ENCODE assay signal across 22 cellular contexts in the genomic region with DNA sequence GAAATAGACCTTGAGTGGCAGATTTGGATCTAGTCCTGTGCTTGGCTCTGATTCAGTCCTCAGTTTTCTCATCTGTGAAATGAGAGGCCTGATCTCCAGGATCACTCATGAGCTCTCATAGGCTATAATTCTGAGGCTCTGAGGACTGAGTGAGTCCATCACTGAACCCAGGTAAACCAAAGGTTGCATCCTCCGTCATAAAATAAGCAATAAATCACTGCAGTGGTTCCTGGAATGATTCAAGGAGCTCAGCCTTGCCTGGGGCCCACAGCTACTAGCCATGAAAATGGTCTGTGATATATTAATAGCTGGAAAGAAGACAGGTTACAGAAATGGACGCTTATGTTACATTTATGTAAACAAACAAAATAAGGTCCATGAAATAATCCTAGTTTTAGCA.
"Had no signal": no experiment of that assay in that cellular context is flagged by ENCODE, and none has a peak within 500 bp of the region (broad histone marks: within the 10 kb centered on the region; RNA-seq: fewer than 3 reads in every experiment).

No MANE protein-coding gene starts in this region.

- H3K4me3 Mint-ChIP-seq: effector memory CD8-positive, alpha-beta T cell; immature natural killer cell; neural progenitor cell; stimulated activated memory B cell treated with anti-CD40 and anti-IgM and Interleukin-4, amounts not matched to agents 10 μg/mL and 1 μg/mL and 100 μg/mL, for 72 hours had no signal

- H3K27me3 Mint-ChIP-seq: activated naive CD4-positive, alpha-beta T cell treated with anti-CD3 and anti-CD28 coated beads, Interleukin-2, amount 50 U/mL, for 24 hours; effector memory CD8-positive, alpha-beta T cell; naive thymus-derived CD8-positive, alpha-beta T cell had no signal

- H3K9me3 ChIP-seq: colonic mucosa, left lung, transverse colon had no signal

- H3K27ac Mint-ChIP-seq: effector memory CD8-positive, alpha-beta T cell; immature natural killer cell; neural progenitor cell; stimulated activated memory B cell treated with anti-CD40 and anti-IgM and Interleukin-4, amounts not matched to agents 10 μg/mL and 1 μg/mL and 100 μg/mL, for 72 hours had no signal

- ATAC-seq: effector memory CD8-positive, alpha-beta T cell; esophagus mucosa; left lung; naive thymus-derived CD8-positive, alpha-beta T cell; sciatic nerve; stimulated activated memory B cell treated with anti-CD40 and anti-IgM and Interleukin-4, amounts not matched to agents 10 μg/mL and 1 μg/mL and 100 μg/mL, for 72 hours had no signal

- H3K36me3 ChIP-seq: colonic mucosa, left lung, neural progenitor cell, transverse colon, WERI-Rb-1 had no signal

- DNase-seq: activated CD4-positive, CD25-positive, alpha-beta regulatory T cell treated with anti-CD3 and anti-CD28 coated beads, Interleukin-2, amount 50 U/mL, for 72 hours; activated effector memory CD4-positive, alpha-beta T cell treated with Interleukin-2 at 50 U/mL for 16 hours; amniotic stem cell; colonic mucosa; dorsolateral prefrontal cortex; effector memory CD8-positive, alpha-beta T cell; foreskin melanocyte; immature natural killer cell; left lung; naive thymus-derived CD8-positive, alpha-beta T cell; stimulated activated CD4-positive, alpha-beta T cell treated with anti-CD3 and anti-CD28 coated beads, Interleukin-15, amount 100 ng/mL, for 24 hours; SW 1271; T-helper 2 cell; transverse colon; WERI-Rb-1 had no signal

- H3K27me3 ChIP-seq: colonic mucosa, dorsolateral prefrontal cortex, left lung, neural progenitor cell had no signal

- H3K27ac ChIP-seq: colonic mucosa, dorsolateral prefrontal cortex, left lung, neural progenitor cell, SK-N-MC, transverse colon, WERI-Rb-1 had no signal

- H3K9me3 Mint-ChIP-seq: activated naive CD4-positive, alpha-beta T cell treated with anti-CD3 and anti-CD28 coated beads, Interleukin-2, amount 50 U/mL, for 24 hours; effector memory CD8-positive, alpha-beta T cell; immature natural killer cell; naive thymus-derived CD8-positive, alpha-beta T cell; stimulated activated memory B cell treated with anti-CD40 and anti-IgM and Interleukin-4, amounts not matched to agents 10 μg/mL and 1 μg/mL and 100 μg/mL, for 72 hours had no signal

- H3K36me3 Mint-ChIP-seq: activated naive CD4-positive, alpha-beta T cell treated with anti-CD3 and anti-CD28 coated beads, Interleukin-2, amount 50 U/mL, for 24 hours; immature natural killer cell; naive thymus-derived CD8-positive, alpha-beta T cell; neural progenitor cell; stimulated activated memory B cell treated with anti-CD40 and anti-IgM and Interleukin-4, amounts not matched to agents 10 μg/mL and 1 μg/mL and 100 μg/mL, for 72 hours had no signal

- H3K4me1 ChIP-seq: colonic mucosa, left lung, transverse colon had no signal

- H3K4me2 ChIP-seq: neural progenitor cell, smooth muscle cell had no signal

- H3K4me3 ChIP-seq: colonic mucosa, dorsolateral prefrontal cortex, left lung, neural progenitor cell, SK-N-MC, smooth muscle cell, transverse colon had no signal
